In genomic region chr7:106056513-106057203, GRCh38 we compare ENCODE assay signal across 8 cellular contexts. TPM values are rescaled to one million over a fixed set of nuclear protein-coding genes. Genes with fewer than 3 reads are reported as not detected.
DNase-seq lines count a peak whose midpoint lies in the region; ATAC-seq and TF ChIP-seq lines count a peak whose summit lies in the region.

No MANE protein-coding gene starts in this region.

- H3K4me2 ChIP-seq in neural progenitor cell, result no peak overlapping the region

- H3K27ac Mint-ChIP-seq in IgD-negative memory B cell, result peak overlapping the region; percentile 76 to 98 (median 93)
- no peak overlapping the region for H3K27ac Mint-ChIP-seq in neural progenitor cell

- ATAC-seq in GM21423 (IDR thresholded peaks at IDR 0.05; ENCODE audit: unreplicated experiment), result peak; percentile 39
- ATAC-seq in activated T-cell treated with anti-CD3 and anti-CD28 coated beads, Interleukin-2, amount 50 U/mL, for 4 hours, result peak; percentile 92 to 94

- H3K79me2 ChIP-seq in neural progenitor cell (ENCODE audit: low read depth), result no peaks in the 10 kb centered on the region

- DNase-seq in D341Med (ENCODE audit: low spot score), result peak; percentile 89
- DNase-seq in OCI-M1 (lab: John Stamatoyannopoulos, UW), result peak; percentile 74
- peak; percentile 64 for DNase-seq in activated T-cell treated with anti-CD3 and anti-CD28 coated beads, Interleukin-2, amount 50 U/mL, for 4 hours
- peak; percentile 64 for DNase-seq in fibroblast of gingiva (ENCODE audit: low read depth)
- DNase-seq in neural progenitor cell (ENCODE audit: low spot score), result peak; percentile 72
- DNase-seq in suprapubic skin (ENCODE audit: low spot score in 2 of 2), result peak in 1 of 2 donors; percentile 86

- peaks cover 14% of the 10 kb centered on the region for H3K4me1 ChIP-seq in neural progenitor cell
- H3K4me1 ChIP-seq in suprapubic skin, result peaks cover 49% of the 10 kb centered on the region

- no peaks in the 10 kb centered on the region for H4K20me1 ChIP-seq in neural progenitor cell (ENCODE audit: low read depth)

- no peak overlapping the region for H3K9ac ChIP-seq in neural progenitor cell

- H3K36me3 ChIP-seq in neural progenitor cell, result no peaks in the 10 kb centered on the region
- no peaks in the 10 kb centered on the region for H3K36me3 ChIP-seq in suprapubic skin

- TF ChIP-seq CTCF in neural progenitor cell (IDR thresholded peaks at IDR 0.05) (peak; percentile 68), suprapubic skin (IDR thresholded peaks at IDR 0.05) (peak; percentile 78 to 89)

- no peak overlapping the region for H3K4me3 ChIP-seq in neural progenitor cell
- no peak overlapping the region for H3K4me3 ChIP-seq in suprapubic skin

- H3K4me1 Mint-ChIP-seq in IgD-negative memory B cell, result peaks cover 30 to 49% (median 46%) of the 10 kb centered on the region in 3 donors
- peaks cover 24% of the 10 kb centered on the region for H3K4me1 Mint-ChIP-seq in activated T-cell treated with anti-CD3 and anti-CD28 coated beads, Interleukin-2, amount 50 U/mL, for 4 hours (ENCODE audit: low read depth)
- peaks cover 38% of the 10 kb centered on the region for H3K4me1 Mint-ChIP-seq in neural progenitor cell

- H3K27me3 ChIP-seq in neural progenitor cell, result no peaks in the 10 kb centered on the region
- no peaks in the 10 kb centered on the region for H3K27me3 ChIP-seq in suprapubic skin

- H2AFZ ChIP-seq in neural progenitor cell (replicated peaks), result peak overlapping the region; percentile 6

- H3K4me3 Mint-ChIP-seq in IgD-negative memory B cell, result peak overlapping the region; percentile 54 to 84 (median 66)
- H3K4me3 Mint-ChIP-seq in activated T-cell treated with anti-CD3 and anti-CD28 coated beads, Interleukin-2, amount 50 U/mL, for 4 hours, result no peak overlapping the region
- H3K4me3 Mint-ChIP-seq in neural progenitor cell, result peak overlapping the region; percentile 10

- peaks cover 6% of the 10 kb centered on the region for H3K36me3 Mint-ChIP-seq in IgD-negative memory B cell
- H3K36me3 Mint-ChIP-seq in activated T-cell treated with anti-CD3 and anti-CD28 coated beads, Interleukin-2, amount 50 U/mL, for 4 hours (ENCODE audit: insufficient read depth), result no peaks in the 10 kb centered on the region
- no peaks in the 10 kb centered on the region for H3K36me3 Mint-ChIP-seq in neural progenitor cell

- WGBS in suprapubic skin, result 55% methylated on average over 9 of the region's 9 CpGs

- TF ChIP-seq EP300 in suprapubic skin (IDR thresholded peaks at IDR 0.05), result no peak

- H3K9me3 Mint-ChIP-seq in IgD-negative memory B cell (peaks cover 0 to 4% (median 2%) of the 10 kb centered on the region in 3 donors), neural progenitor cell (peaks cover 13% of the 10 kb centered on the region)
- H3K9me3 Mint-ChIP-seq in activated T-cell treated with anti-CD3 and anti-CD28 coated beads, Interleukin-2, amount 50 U/mL, for 4 hours, result no peaks in the 10 kb centered on the region

- H3K27me3 Mint-ChIP-seq in IgD-negative memory B cell (no peaks in the 10 kb centered on the region), neural progenitor cell (ENCODE audit: insufficient read depth, low read depth) (peaks cover 13% of the 10 kb centered on the region)
- H3K27me3 Mint-ChIP-seq in activated T-cell treated with anti-CD3 and anti-CD28 coated beads, Interleukin-2, amount 50 U/mL, for 4 hours (ENCODE audit: low read depth), result no peaks in the 10 kb centered on the region

- no peaks in the 10 kb centered on the region for H3F3A ChIP-seq in neural progenitor cell (ENCODE audit: low read depth)

- no peak for TF ChIP-seq POLR2A in suprapubic skin (IDR thresholded peaks at IDR 0.05)

- H3K27ac ChIP-seq in neural progenitor cell (no peak overlapping the region), suprapubic skin (no peak overlapping the region)

- H3K9me3 ChIP-seq in neural progenitor cell (ENCODE audit: low read depth), result no peaks in the 10 kb centered on the region
- H3K9me3 ChIP-seq in suprapubic skin, result no peaks in the 10 kb centered on the region

RNA-seq across cellular contexts. Expression of gene SYPL1, which starts 55.5 kb away (rescaled TPM):
- polyA plus RNA-seq in IgD-negative memory B cell, result 200 TPM
- total RNA-seq in activated T-cell treated with anti-CD3 and anti-CD28 coated beads, Interleukin-2, amount 50 U/mL, for 4 hours, result 10 to 100 TPM; 20.0 to 24.1 (median 21.5) TPM
- total RNA-seq in neural progenitor cell (ENCODE audit: low replicate concordance) (29.9 and 48.8 TPM in 2 replicates), suprapubic skin (100 to 1,000 TPM in 2 of 4 donors, 10 to 100 TPM in 2; 71.3 to 115 (median 99.3) TPM)
